In the genomic region with DNA sequence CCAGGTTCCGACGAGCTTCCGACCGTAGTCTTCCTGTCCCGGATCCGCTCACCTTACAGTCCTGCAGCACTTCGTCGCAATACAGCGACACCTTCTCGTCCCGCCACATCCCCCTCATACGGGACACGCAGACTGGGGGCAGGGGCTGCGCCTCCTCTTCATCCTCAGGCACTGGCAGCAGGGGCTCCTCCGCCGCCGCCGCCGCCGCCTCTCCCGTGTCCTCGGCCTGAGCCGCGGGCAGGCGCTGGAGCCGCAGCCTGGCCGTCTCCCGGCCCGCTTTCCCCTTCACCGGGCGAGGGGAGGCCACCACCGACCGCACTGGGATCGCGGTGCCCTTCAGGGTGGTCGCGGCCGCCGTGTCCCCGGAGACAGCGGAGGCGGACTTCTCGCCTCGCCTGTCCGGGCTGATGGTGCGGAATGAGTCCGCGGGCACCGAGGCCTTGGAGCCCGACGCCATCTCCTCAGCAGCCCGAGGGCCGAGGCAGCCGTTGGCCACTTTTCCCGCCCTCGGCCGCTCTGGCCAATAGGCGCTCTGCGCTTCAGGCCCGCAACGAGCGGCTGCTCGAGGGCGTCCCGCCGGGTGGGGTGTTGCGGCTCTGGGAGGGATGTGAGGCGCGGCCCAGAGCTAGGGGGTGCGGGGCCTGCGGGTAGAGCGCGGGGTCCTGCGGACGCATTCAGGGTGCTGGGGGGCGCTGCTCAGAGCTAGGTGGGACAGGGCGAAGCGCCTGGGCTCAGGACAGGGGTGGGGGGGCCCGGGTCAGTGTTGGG, we compare ENCODE assay signal across 15 cellular contexts. TPM values are rescaled to one million over a fixed set of nuclear protein-coding genes. Genes with fewer than 3 reads are reported as not detected.
A peak's percentile ranks its signal among the peaks of the same experiment; 100 is the strongest.
DNase-seq lines count a peak whose midpoint lies in the region; ATAC-seq, FAIRE-seq and TF ChIP-seq lines count a peak whose summit lies in the region.
"Had no signal": no experiment of that assay in that cellular context is flagged by ENCODE, and none has a peak within 500 bp of the region (broad histone marks: within the 10 kb centered on the region; RNA-seq: fewer than 3 reads in every experiment).

Gene SHCBP1L (minus strand): TSS at position 490 of the 768 bp plus-strand sequence. CDS start 33 bp downstream, at position 457.

- no peaks in the 10 kb centered on the region for H3K9me3 Mint-ChIP-seq in memory B cell
- no peaks in the 10 kb centered on the region for H3K9me3 Mint-ChIP-seq in CD4-positive, alpha-beta T cell
- H3K9me3 Mint-ChIP-seq: activated CD4-positive, alpha-beta memory T cell treated with anti-CD3 and anti-CD28 coated beads, Interleukin-2, amount 10 ng/mL, durations not matched to agents 7 days and 5 days; endodermal cell had no signal

- H3K4me2 ChIP-seq in SK-N-SH = no peak within 1 kb of the TSS
- H3K4me2 ChIP-seq in endothelial cell of umbilical vein (ENCODE audit: insufficient read depth, low read length) = peak within 1 kb of the TSS; percentile 16

- no peak for TF ChIP-seq CTCF in SK-N-SH (IDR thresholded peaks at IDR 0.05)
- no peak for TF ChIP-seq CTCF in endothelial cell of umbilical vein (IDR thresholded peaks at IDR 0.05; ENCODE audit: extremely low read depth in 1 of 2, insufficient read depth in 1 of 2, low read depth in 1 of 2, low read length in 2 of 2)
- TF ChIP-seq CTCF in suprapubic skin (IDR thresholded peaks at IDR 0.05) = no peak
- TF ChIP-seq CTCF in CD4-positive, alpha-beta T cell (IDR thresholded peaks at IDR 0.05) = no peak

- 97% methylated on average over 73 of the region's 79 CpGs for WGBS in SK-N-SH (ENCODE audit: low lambda C conversion rate)
- WGBS in suprapubic skin = 55% methylated on average over 41 of the region's 79 CpGs

- TF ChIP-seq RAD21 in SK-N-SH (IDR thresholded peaks at IDR 0.05; ENCODE audit: low read length) = no peak

- no peak for TF ChIP-seq POLR2A in endothelial cell of umbilical vein (IDR thresholded peaks at IDR 0.05; ENCODE audit: low read depth, low read length)
- no peak for TF ChIP-seq POLR2A in suprapubic skin (IDR thresholded peaks at IDR 0.05)

- no TSS peak for BruUV-seq in endothelial cell of umbilical vein (replicated peaks; lab: Mats Ljungman, UMichigan)

- H4K20me1 ChIP-seq in SK-N-SH (ENCODE audit: insufficient read depth) (no peaks in the 10 kb centered on the region), endothelial cell of umbilical vein (replicated peaks; ENCODE audit: control insufficient read depth, extremely low read depth, insufficient read depth, low read length) (no peaks in the 10 kb centered on the region)

- H3K4me3 ChIP-seq in SK-N-SH (ENCODE audit: low read depth in 2 of 2, low read length in 1 of 2) (no peak within 1 kb of the TSS), endothelial cell of umbilical vein (replicated peaks in 1 of 3; ENCODE audit: insufficient read depth in 1 of 3, low read depth in 1 of 3, low read length in 3 of 3) (peak within 1 kb of the TSS in 1 of 3 experiments; percentile 18), suprapubic skin (peak within 1 kb of the TSS; percentile 47)

- H3K9me3 ChIP-seq in SK-N-SH (no peaks in the 10 kb centered on the region), endothelial cell of umbilical vein (replicated peaks; ENCODE audit: control insufficient read depth, insufficient read depth, low read length) (no peaks in the 10 kb centered on the region), suprapubic skin (no peaks in the 10 kb centered on the region)
- H3K9me3 ChIP-seq in CD4-positive, alpha-beta T cell (ENCODE audit: control insufficient read depth, low read length) = no peaks in the 10 kb centered on the region
- H3K9me3 ChIP-seq: adrenal gland had no signal

- intact Hi-C loops in endothelial cell of umbilical vein (cut with micrococcal nuclease) = no loop called here
- intact Hi-C loops in CD4-positive, alpha-beta T cell (cut with DNase I, micrococcal nuclease) = no loop called here

- H3K9ac ChIP-seq in SK-N-SH = no peak within 1 kb of the TSS
- H3K9ac ChIP-seq in endothelial cell of umbilical vein (replicated peaks; ENCODE audit: extremely low read depth, insufficient read depth, low read length) = no peak within 1 kb of the TSS

- H3K36me3 Mint-ChIP-seq in memory B cell = no peaks in the 10 kb centered on the region
- H3K36me3 Mint-ChIP-seq in CD4-positive, alpha-beta T cell (ENCODE audit: low read depth) = no peaks in the 10 kb centered on the region

- ATAC-seq in SK-N-SH treated with all-trans-retinoic acid at 6 μM for 48 hours (no peak), memory B cell (ENCODE audit: low read depth) (no peak)
- ATAC-seq in CD4-positive, alpha-beta T cell (ENCODE audit: poor library complexity) = no peak
- ATAC-seq: HCT116 had no signal

- H3K27me3 ChIP-seq in SK-N-SH (ENCODE audit: insufficient read depth) (no peaks in the 10 kb centered on the region), endothelial cell of umbilical vein (ENCODE audit: control insufficient read depth in 2 of 2, insufficient read depth in 2 of 2, low read length in 2 of 2) (peaks cover 2 to 3% of the 10 kb centered on the region in 2 experiments), suprapubic skin (peaks cover 19% of the 10 kb centered on the region)
- H3K27me3 ChIP-seq in CD4-positive, alpha-beta T cell (ENCODE audit: control insufficient read depth, insufficient read depth, low read length) = peaks cover 18% of the 10 kb centered on the region

- H3K9me1 ChIP-seq in endothelial cell of umbilical vein (replicated peaks; ENCODE audit: control insufficient read depth, extremely low read depth, insufficient read depth, low read length) = no peaks in the 10 kb centered on the region

- H3K9me2 ChIP-seq in SK-N-SH = no peaks in the 10 kb centered on the region

- H3F3A ChIP-seq in SK-N-SH (replicated peaks; ENCODE audit: insufficient read depth) = peaks cover 5% of the 10 kb centered on the region

- no peak within 1 kb of the TSS for H3K27ac Mint-ChIP-seq in memory B cell
- no peak within 1 kb of the TSS for H3K27ac Mint-ChIP-seq in CD4-positive, alpha-beta T cell
- H3K27ac Mint-ChIP-seq: activated CD4-positive, alpha-beta memory T cell treated with anti-CD3 and anti-CD28 coated beads, Interleukin-2, amount 10 ng/mL, durations not matched to agents 7 days and 5 days; endodermal cell had no signal

- H2AFZ ChIP-seq in SK-N-SH (ENCODE audit: low read depth) = no peak within 1 kb of the TSS
- H2AFZ ChIP-seq in endothelial cell of umbilical vein (ENCODE audit: low read depth, low read length) = peak within 1 kb of the TSS; percentile 97

- POLR2A ChIA-PET in SK-N-SH (lab: Yijun Ruan, JAX) = no interaction called here
- POLR2A ChIA-PET in endothelial cell of umbilical vein (lab: Charles Lee) = no interaction called here
- POLR2A ChIA-PET in CD4-positive, alpha-beta T cell (lab: Charles Lee) = no interaction called here

- no peaks in the 10 kb centered on the region for H3K36me3 ChIP-seq in SK-N-SH (replicated peaks in 1 of 2; ENCODE audit: control insufficient read depth in 1 of 2, insufficient read depth in 2 of 2, low read length in 1 of 2)
- no peaks in the 10 kb centered on the region for H3K36me3 ChIP-seq in endothelial cell of umbilical vein (ENCODE audit: control insufficient read depth in 2 of 2, extremely low read depth in 1 of 2, insufficient read depth in 2 of 2, low read length in 2 of 2)
- no peaks in the 10 kb centered on the region for H3K36me3 ChIP-seq in suprapubic skin
- H3K36me3 ChIP-seq: adrenal gland had no signal

- H3K79me2 ChIP-seq in SK-N-SH (ENCODE audit: insufficient read depth) = no peaks in the 10 kb centered on the region
- H3K79me2 ChIP-seq in endothelial cell of umbilical vein (ENCODE audit: control insufficient read depth, insufficient read depth, low read length) = no peaks in the 10 kb centered on the region

- no peak for FAIRE-seq in endothelial cell of umbilical vein (lab: Jason Lieb, UNC)

- CTCF ChIA-PET in SK-N-SH (lab: Yijun Ruan, JAX) = interaction anchor here (0.6 to 1.2 kb wide), 3 partner anchors 10 to 517 kb away, joined by 3 to 5 read pairs (median 3); no protein-coding TSS in a partner anchor
- CTCF ChIA-PET in endothelial cell of umbilical vein (lab: Charles Lee) = no interaction called here
- CTCF ChIA-PET in CD4-positive, alpha-beta T cell (lab: Charles Lee) = no interaction called here

- H3K27ac ChIP-seq in SK-N-SH (ENCODE audit: low read depth in 2 of 2, low read length in 1 of 2) (no peak within 1 kb of the TSS), endothelial cell of umbilical vein (ENCODE audit: insufficient read depth, low read depth, low read length) (no peak within 1 kb of the TSS), suprapubic skin (no peak within 1 kb of the TSS)
- H3K27ac ChIP-seq in CD4-positive, alpha-beta T cell (ENCODE audit: low read depth, low read length) = no peak within 1 kb of the TSS
- H3K27ac ChIP-seq: 22Rv1, adrenal gland had no signal

- H3K4me1 ChIP-seq in SK-N-SH (ENCODE audit: control insufficient read depth in 1 of 2, insufficient read depth in 2 of 2, low read depth in 1 of 2, low read length in 1 of 2) = no peaks in the 10 kb centered on the region
- peaks cover 2% of the 10 kb centered on the region for H3K4me1 ChIP-seq in endothelial cell of umbilical vein (ENCODE audit: control insufficient read depth, extremely low read depth, insufficient read depth, low read length)
- H3K4me1 ChIP-seq in suprapubic skin = peaks cover 11% of the 10 kb centered on the region

- dilution Hi-C loops in endothelial cell of umbilical vein (cut with MboI; ENCODE audit: extremely low pct_ligation_motif_present, low sequenced_read_pairs) = no loop called here

- DNase-seq in SK-N-SH (peak; percentile 25), endothelial cell of umbilical vein (ENCODE audit: low read depth, low spot score) (peak; percentile 18), memory B cell (ENCODE audit: low spot score in 2 of 2) (no peak), suprapubic skin (ENCODE audit: low spot score in 2 of 2) (no peak), amygdala (lab: John Stamatoyannopoulos, UW) (no peak)
- DNase-seq in stimulated activated naive CD4-positive, alpha-beta T cell treated with Interleukin-2 at 50 U/mL for 16 hours (lab: John Stamatoyannopoulos, UW) = no peak
- DNase-seq in CD4-positive, alpha-beta T cell = no peak
- DNase-seq: activated CD4-positive, alpha-beta memory T cell treated with anti-CD3 and anti-CD28 coated beads, Interleukin-2, amount 10 ng/mL, durations not matched to agents 7 days and 5 days; adrenal gland; endodermal cell; NCI-H2081 treated with DMSO at 0.1 percent for 48 hours had no signal

- no peaks in the 10 kb centered on the region for H3K4me1 Mint-ChIP-seq in memory B cell
- H3K4me1 Mint-ChIP-seq in CD4-positive, alpha-beta T cell (ENCODE audit: low read depth) = no peaks in the 10 kb centered on the region
- H3K4me1 Mint-ChIP-seq: activated CD4-positive, alpha-beta memory T cell treated with anti-CD3 and anti-CD28 coated beads, Interleukin-2, amount 10 ng/mL, durations not matched to agents 7 days and 5 days; endodermal cell had no signal

- TF ChIP-seq EP300 in SK-N-SH (IDR thresholded peaks at IDR 0.05; ENCODE audit: borderline replicate concordance in 1 of 2, low read depth in 1 of 2, low read length in 1 of 2) (no peak), suprapubic skin (IDR thresholded peaks at IDR 0.05) (no peak)

- peaks cover 5% of the 10 kb centered on the region for H3K27me3 Mint-ChIP-seq in memory B cell
- H3K27me3 Mint-ChIP-seq in CD4-positive, alpha-beta T cell = peaks cover 66% of the 10 kb centered on the region

- peak within 1 kb of the TSS; percentile 7 for H3K4me3 Mint-ChIP-seq in memory B cell
- no peak within 1 kb of the TSS for H3K4me3 Mint-ChIP-seq in CD4-positive, alpha-beta T cell
- H3K4me3 Mint-ChIP-seq: activated CD4-positive, alpha-beta memory T cell treated with anti-CD3 and anti-CD28 coated beads, Interleukin-2, amount 10 ng/mL, durations not matched to agents 7 days and 5 days; endodermal cell had no signal

RNA-seq across cellular contexts. Expression of gene SHCBP1L, which starts in this region (rescaled TPM):
- polyA plus RNA-seq in SK-N-SH (2012; rRNA removed) (not detected in 2 replicates), endothelial cell of umbilical vein (0.11 TPM in 1 of 2 replicates, not detected in the other)
- not detected in 2 replicates for polyA plus RNA-seq in SK-N-SH (2012; cell fraction: cytosol; rRNA removed)
- not detected in 2 replicates for polyA plus RNA-seq in SK-N-SH (2012; cell fraction: nucleus; rRNA removed)
- total RNA-seq in endothelial cell of umbilical vein (not detected in 2 replicates), suprapubic skin (not detected)
- not detected in 2 replicates for polyA plus RNA-seq in endothelial cell of umbilical vein (2011; cell fraction: cytosol; rRNA removed)
- polyA plus RNA-seq in endothelial cell of umbilical vein (2011; cell fraction: nucleus; rRNA removed) = not detected in 2 replicates
- polyA plus RNA-seq in endothelial cell of umbilical vein (2012) = not detected in 2 replicates
- not detected in 2 replicates for polyA minus RNA-seq in endothelial cell of umbilical vein
- not detected for polyA minus RNA-seq in endothelial cell of umbilical vein (2011; cell fraction: cytosol; rRNA and poly(A)+ RNA removed)
- not detected in 2 replicates for polyA minus RNA-seq in endothelial cell of umbilical vein (2011; cell fraction: nucleus; rRNA and poly(A)+ RNA removed)
- total RNA-seq in CD4-positive, alpha-beta T cell = not detected
- total RNA-seq: activated CD4-positive, alpha-beta memory T cell treated with anti-CD3 and anti-CD28 coated beads, Interleukin-2, amount 10 ng/mL, durations not matched to agents 7 days and 5 days; adrenal gland; endodermal cell; T-helper 1 cell treated with Interleukin-12 subunit alpha and Interleukin-12 subunit beta and Interleukin-4 antibody, amounts not matched to agents 30 ng/mL and 1 ng/mL, for 36 hours had no signal
- polyA plus RNA-seq: adrenal gland had no signal

Comparison
In these comparisons a context has a peak if more than half of its experiments do, and no peak if none do; other contexts are left out.
1. Peak in DNase-seq in SK-N-SH; RNA of the gene not detected or under 1 TPM.
2. Peak in DNase-seq and H3K4me2 ChIP-seq in endothelial cell of umbilical vein; RNA of the gene not detected or under 1 TPM.